8 cellular contexts compared by ENCODE assay signal in genomic region chrX:65697173-65697572, GRCh38. TPM values are rescaled to one million over a fixed set of nuclear protein-coding genes. Genes with fewer than 3 reads are reported as not detected.
DNase-seq lines count a peak whose midpoint lies in the region; ATAC-seq and TF ChIP-seq lines count a peak whose summit lies in the region.

No MANE protein-coding gene starts in this region.

- in situ Hi-C loops in KBM-7 (cut with MboI; ENCODE audit: low pct_unique_long_range_greater_than_20kb, low sequenced_read_pairs) = no loop called here
- in situ Hi-C loops in brain microvascular endothelial cell (cut with HindIII; ENCODE audit: low pct_ligation_motif_present, low sequenced_read_pairs) = no loop called here

- peaks cover 9% of the 10 kb centered on the region for H3K36me3 Mint-ChIP-seq in mesothelial cell of epicardium
- H3K36me3 Mint-ChIP-seq in neural progenitor cell = peaks cover 7% of the 10 kb centered on the region

- peak overlapping the region; percentile 30 for H3K27ac ChIP-seq in brain microvascular endothelial cell
- H3K27ac ChIP-seq in neural progenitor cell = no peak overlapping the region

- H3K4me3 ChIP-seq in brain microvascular endothelial cell (ENCODE audit: low read depth, low read length) (no peak overlapping the region), neural progenitor cell (no peak overlapping the region)

- DNase-seq in Ammon's horn (ENCODE audit: low spot score) (peak; percentile 32), KBM-7 (peak; percentile 72), brain microvascular endothelial cell (peak; percentile 22), mesothelial cell of epicardium (ENCODE audit: low spot score in 2 of 2, unreplicated experiment in 2 of 2) (no peak), D341Med (ENCODE audit: low spot score) (no peak), T1000 (lab: John Stamatoyannopoulos, UW) (no peak), neural progenitor cell (ENCODE audit: low spot score) (no peak)

- no peaks in the 10 kb centered on the region for H3K27me3 ChIP-seq in brain microvascular endothelial cell (replicated peaks)
- H3K27me3 ChIP-seq in neural progenitor cell = no peaks in the 10 kb centered on the region

- no peak overlapping the region for H2AFZ ChIP-seq in neural progenitor cell (replicated peaks)

- peaks cover 13% of the 10 kb centered on the region for H4K20me1 ChIP-seq in neural progenitor cell (ENCODE audit: low read depth)

- peaks cover 8% of the 10 kb centered on the region for H3K4me1 ChIP-seq in neural progenitor cell

- peaks cover 17% of the 10 kb centered on the region for H3K79me2 ChIP-seq in neural progenitor cell (ENCODE audit: low read depth)

- H3K4me1 Mint-ChIP-seq in mesothelial cell of epicardium (peaks cover 16% of the 10 kb centered on the region), neural progenitor cell (peaks cover 8% of the 10 kb centered on the region)

- TF ChIP-seq CTCF in brain microvascular endothelial cell (IDR thresholded peaks at IDR 0.05; ENCODE audit: low read depth, low read length, missing control alignments) = no peak
- no peak for TF ChIP-seq CTCF in mesothelial cell of epicardium (IDR thresholded peaks at IDR 0.05; ENCODE audit: unreplicated experiment)
- no peak for TF ChIP-seq CTCF in neural progenitor cell (IDR thresholded peaks at IDR 0.05)

- H3K9me3 ChIP-seq in neural progenitor cell (ENCODE audit: low read depth) = no peaks in the 10 kb centered on the region

- H3K27me3 Mint-ChIP-seq in mesothelial cell of epicardium (ENCODE audit: low read depth) = no peaks in the 10 kb centered on the region
- H3K27me3 Mint-ChIP-seq in neural progenitor cell (ENCODE audit: insufficient read depth, low read depth) = no peaks in the 10 kb centered on the region

- ATAC-seq in esophagus mucosa = no peak

- peaks cover 12% of the 10 kb centered on the region for H3K9me3 Mint-ChIP-seq in mesothelial cell of epicardium
- peaks cover 13% of the 10 kb centered on the region for H3K9me3 Mint-ChIP-seq in neural progenitor cell

- H3K27ac Mint-ChIP-seq in mesothelial cell of epicardium (peak overlapping the region; percentile 22), neural progenitor cell (no peak overlapping the region)

- no peaks in the 10 kb centered on the region for H3K36me3 ChIP-seq in brain microvascular endothelial cell (replicated peaks)
- H3K36me3 ChIP-seq in neural progenitor cell = no peaks in the 10 kb centered on the region

- H3F3A ChIP-seq in neural progenitor cell (ENCODE audit: low read depth) = no peaks in the 10 kb centered on the region

- no peak overlapping the region for H3K4me2 ChIP-seq in neural progenitor cell

- no peak overlapping the region for H3K9ac ChIP-seq in neural progenitor cell

- no peak overlapping the region for H3K4me3 Mint-ChIP-seq in mesothelial cell of epicardium
- no peak overlapping the region for H3K4me3 Mint-ChIP-seq in neural progenitor cell

RNA-seq across cellular contexts. Expression of gene MSN, which starts 29.7 kb away (rescaled TPM):
- total RNA-seq in mesothelial cell of epicardium = 87.8 to 91.2 TPM (median 88.4 TPM) in 3 replicates
- total RNA-seq in neural progenitor cell (ENCODE audit: low replicate concordance) = 97.4 and 131 TPM in 2 replicates
- 139 TPM for total RNA-seq in esophagus mucosa

Comparison
In these comparisons a context has a peak if more than half of its experiments do, and no peak if none do; other contexts are left out.
1. DNase-seq: peak in Ammon's horn (single experiment), KBM-7 (single experiment) and brain microvascular endothelial cell (single experiment); none in mesothelial cell of epicardium (0 of 2), D341Med (single experiment), T1000 (single experiment) and neural progenitor cell (single experiment).